ENCODE assay signal across 10 cellular contexts in the genomic region with DNA sequence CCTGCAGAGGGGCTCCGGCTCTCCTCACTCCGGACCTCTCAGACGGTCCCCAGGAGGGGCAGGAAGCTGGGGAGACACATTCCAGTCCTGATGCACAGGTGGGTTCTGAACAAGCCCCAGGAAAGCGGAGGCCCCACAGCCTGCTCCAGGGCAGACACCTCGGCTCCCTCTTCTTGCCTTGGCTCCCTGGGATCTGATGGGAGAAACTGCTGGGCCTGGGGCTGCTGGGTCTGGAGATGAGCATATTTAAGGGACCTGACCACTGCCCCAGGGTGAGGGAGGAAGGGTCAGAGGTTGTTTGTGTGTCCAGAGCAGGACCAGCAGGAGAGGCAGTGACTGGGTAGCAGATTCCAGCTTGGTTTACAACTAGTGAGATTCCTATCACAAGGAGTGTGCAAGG. TPM values are rescaled to one million over a fixed set of nuclear protein-coding genes. Genes with fewer than 3 reads are reported as not detected.
A peak's percentile ranks its signal among the peaks of the same experiment; 100 is the strongest.
DNase-seq lines count a peak whose midpoint lies in the region; ATAC-seq lines count a peak whose summit lies in the region.
"Had no signal": no experiment of that assay in that cellular context is flagged by ENCODE, and none has a peak within 500 bp of the region (broad histone marks: within the 10 kb centered on the region; RNA-seq: fewer than 3 reads in every experiment).

No MANE protein-coding gene starts in this region.

- peaks cover 29% of the 10 kb centered on the region for H3K4me1 Mint-ChIP-seq in activated CD4-positive, alpha-beta T cell treated with anti-CD3 and anti-CD28 coated beads for 36 hours
- peaks cover 31% of the 10 kb centered on the region for H3K4me1 Mint-ChIP-seq in activated CD8-positive, alpha-beta T cell treated with anti-CD3 and anti-CD28 coated beads, Interleukin-2, amount 10 ng/mL, durations not matched to agents 7 days and 5 days (ENCODE audit: low read depth)
- H3K4me1 Mint-ChIP-seq in stimulated activated naive B cell treated with anti-CD40 and anti-IgM and Interleukin-4, amounts not matched to agents 10 μg/mL and 1 μg/mL and 100 μg/mL, for 72 hours = peaks cover 4 to 12% of the 10 kb centered on the region in 2 donors

- POLR2A ChIA-PET in activated CD4-positive, alpha-beta T cell treated with anti-CD3 and anti-CD28 coated beads for 36 hours (lab: Charles Lee) = no interaction called here
- POLR2A ChIA-PET in activated CD8-positive, alpha-beta T cell treated with anti-CD3 and anti-CD28 coated beads, Interleukin-2, amount 10 ng/mL, durations not matched to agents 7 days and 5 days (lab: Charles Lee) = interaction anchor here (0.7 to 1.2 kb wide), 3 partner anchors 9 to 72 kb away, joined by 3 to 4 read pairs (median 3); a partner anchor contains a TSS

- H3K36me3 ChIP-seq in iPS-18a (ENCODE audit: control insufficient read depth, low read depth, low read length) = no peaks in the 10 kb centered on the region

- ATAC-seq in activated CD4-positive, alpha-beta T cell treated with anti-CD3 and anti-CD28 coated beads for 36 hours = no peak
- ATAC-seq in activated CD8-positive, alpha-beta T cell treated with anti-CD3 and anti-CD28 coated beads, Interleukin-2, amount 10 ng/mL, durations not matched to agents 7 days and 5 days = no peak
- no peak for ATAC-seq in stimulated activated naive B cell treated with anti-CD40 and anti-IgM and Interleukin-4, amounts not matched to agents 10 μg/mL and 1 μg/mL and 100 μg/mL, for 72 hours (replicated peaks)
- no peak for ATAC-seq in left cardiac atrium
- ATAC-seq: Right ventricle myocardium inferior had no signal

- H3K9me3 Mint-ChIP-seq in activated CD4-positive, alpha-beta T cell treated with anti-CD3 and anti-CD28 coated beads for 36 hours (ENCODE audit: low read depth) = no peaks in the 10 kb centered on the region
- no peaks in the 10 kb centered on the region for H3K9me3 Mint-ChIP-seq in activated CD8-positive, alpha-beta T cell treated with anti-CD3 and anti-CD28 coated beads, Interleukin-2, amount 10 ng/mL, durations not matched to agents 7 days and 5 days (ENCODE audit: insufficient read depth)
- H3K9me3 Mint-ChIP-seq in stimulated activated naive B cell treated with anti-CD40 and anti-IgM and Interleukin-4, amounts not matched to agents 10 μg/mL and 1 μg/mL and 100 μg/mL, for 72 hours = no peaks in the 10 kb centered on the region

- peaks cover 6% of the 10 kb centered on the region for H3K27me3 ChIP-seq in iPS-18a (ENCODE audit: control insufficient read depth, insufficient read depth, low read length)

- H3K4me3 Mint-ChIP-seq in activated CD4-positive, alpha-beta T cell treated with anti-CD3 and anti-CD28 coated beads for 36 hours = peak overlapping the region; percentile 70
- H3K4me3 Mint-ChIP-seq in activated CD8-positive, alpha-beta T cell treated with anti-CD3 and anti-CD28 coated beads, Interleukin-2, amount 10 ng/mL, durations not matched to agents 7 days and 5 days = peak overlapping the region; percentile 72
- peak overlapping the region; percentile 53 to 55 for H3K4me3 Mint-ChIP-seq in stimulated activated naive B cell treated with anti-CD40 and anti-IgM and Interleukin-4, amounts not matched to agents 10 μg/mL and 1 μg/mL and 100 μg/mL, for 72 hours

- H3K4me3 ChIP-seq in iPS-18a (ENCODE audit: low read length) = peak overlapping the region; percentile 74

- CTCF ChIA-PET in activated CD4-positive, alpha-beta T cell treated with anti-CD3 and anti-CD28 coated beads for 36 hours (lab: Charles Lee) = interaction anchor here (1.0 to 1.8 kb wide), 3 partner anchors 14 to 70 kb away, joined by 3 to 8 read pairs (median 8); a partner anchor contains a TSS
- CTCF ChIA-PET in activated CD8-positive, alpha-beta T cell treated with anti-CD3 and anti-CD28 coated beads, Interleukin-2, amount 10 ng/mL, durations not matched to agents 7 days and 5 days (lab: Charles Lee) = interaction anchor here (0.7 to 5.7 kb wide), 3 partner anchors 13 to 73 kb away, joined by 4 to 40 read pairs (median 10); a partner anchor contains a TSS

- H3K27ac Mint-ChIP-seq in activated CD4-positive, alpha-beta T cell treated with anti-CD3 and anti-CD28 coated beads for 36 hours = peak overlapping the region; percentile 42
- H3K27ac Mint-ChIP-seq in activated CD8-positive, alpha-beta T cell treated with anti-CD3 and anti-CD28 coated beads, Interleukin-2, amount 10 ng/mL, durations not matched to agents 7 days and 5 days = no peak overlapping the region
- H3K27ac Mint-ChIP-seq in stimulated activated naive B cell treated with anti-CD40 and anti-IgM and Interleukin-4, amounts not matched to agents 10 μg/mL and 1 μg/mL and 100 μg/mL, for 72 hours = no peak overlapping the region

- peaks cover 12% of the 10 kb centered on the region for H3K4me1 ChIP-seq in iPS-18a (ENCODE audit: control insufficient read depth, low read depth, low read length)

- H3K9ac ChIP-seq in iPS-18a (ENCODE audit: low read length) = no peak overlapping the region

- no peaks in the 10 kb centered on the region for H3K9me3 ChIP-seq in iPS-18a (ENCODE audit: control insufficient read depth, low read depth, low read length)

- intact Hi-C loops in activated CD4-positive, alpha-beta T cell treated with anti-CD3 and anti-CD28 coated beads for 36 hours (cut with DNase I, micrococcal nuclease) = loop anchor here (5.0 to 10.0 kb wide), 4 partner anchors 66 to 604 kb away; a partner anchor contains a TSS
- intact Hi-C loops in left cardiac atrium (cut with DNase I) = no loop called here

- no peaks in the 10 kb centered on the region for H3K27me3 Mint-ChIP-seq in activated CD4-positive, alpha-beta T cell treated with anti-CD3 and anti-CD28 coated beads for 36 hours
- no peaks in the 10 kb centered on the region for H3K27me3 Mint-ChIP-seq in activated CD8-positive, alpha-beta T cell treated with anti-CD3 and anti-CD28 coated beads, Interleukin-2, amount 10 ng/mL, durations not matched to agents 7 days and 5 days (ENCODE audit: low read depth)
- H3K27me3 Mint-ChIP-seq in stimulated activated naive B cell treated with anti-CD40 and anti-IgM and Interleukin-4, amounts not matched to agents 10 μg/mL and 1 μg/mL and 100 μg/mL, for 72 hours = peaks cover 0 to 11% of the 10 kb centered on the region in 2 donors

- DNase-seq in activated CD4-positive, alpha-beta T cell treated with anti-CD3 and anti-CD28 coated beads for 36 hours = no peak
- no peak for DNase-seq in activated CD4-positive, alpha-beta T cell treated with anti-CD3 and anti-CD28 coated beads, Interleukin-2, amount 50 U/mL, for 1 hour
- DNase-seq in activated CD8-positive, alpha-beta T cell treated with anti-CD3 and anti-CD28 coated beads, Interleukin-2, amount 10 ng/mL, durations not matched to agents 7 days and 5 days = no peak
- no peak for DNase-seq in stimulated activated naive B cell treated with anti-CD40 and anti-IgM and Interleukin-4, amounts not matched to agents 10 μg/mL and 1 μg/mL and 100 μg/mL, for 72 hours
- no peak for DNase-seq in NCI-H2081 (lab: John Stamatoyannopoulos, UW)
- no peak for DNase-seq in NCI-H1694 (lab: John Stamatoyannopoulos, UW)
- no peak for DNase-seq in left cardiac atrium
- DNase-seq: NCI-H2107 had no signal

- no peaks in the 10 kb centered on the region for H3K36me3 Mint-ChIP-seq in activated CD4-positive, alpha-beta T cell treated with anti-CD3 and anti-CD28 coated beads for 36 hours (ENCODE audit: low read depth)
- H3K36me3 Mint-ChIP-seq in activated CD8-positive, alpha-beta T cell treated with anti-CD3 and anti-CD28 coated beads, Interleukin-2, amount 10 ng/mL, durations not matched to agents 7 days and 5 days (ENCODE audit: low read depth) = no peaks in the 10 kb centered on the region
- H3K36me3 Mint-ChIP-seq in stimulated activated naive B cell treated with anti-CD40 and anti-IgM and Interleukin-4, amounts not matched to agents 10 μg/mL and 1 μg/mL and 100 μg/mL, for 72 hours = no peaks in the 10 kb centered on the region

- H3K27ac ChIP-seq in iPS-18a (ENCODE audit: low read length) = no peak overlapping the region

RNA-seq across cellular contexts. Expression of a gene that starts 1.2 kb away (rescaled TPM):
- total RNA-seq in activated CD4-positive, alpha-beta T cell treated with anti-CD3 and anti-CD28 coated beads for 36 hours = 10 to 100 TPM in 1 of 2 experiments, 1 to 10 TPM in 1; 9.7 to 10.3 TPM
- 1 to 10 TPM; 9.2 TPM for total RNA-seq in activated CD8-positive, alpha-beta T cell treated with anti-CD3 and anti-CD28 coated beads, Interleukin-2, amount 10 ng/mL, durations not matched to agents 7 days and 5 days
- total RNA-seq in left cardiac atrium = 1 to 10 TPM in 1 of 2 donors, under 1 TPM in 1; 0.60 to 1.4 TPM

Comparison
In these comparisons a context has a peak if more than half of its experiments do, and no peak if none do; other contexts are left out.
1. RNA of a gene that starts 1.2 kb away (total RNA-seq): 9.7 to 10.3 TPM in activated CD4-positive, alpha-beta T cell treated with anti-CD3 and anti-CD28 coated beads for 36 hours and 9.2 TPM in activated CD8-positive, alpha-beta T cell treated with anti-CD3 and anti-CD28 coated beads, Interleukin-2, amount 10 ng/mL, durations not matched to agents 7 days and 5 days; 0.60 to 1.4 TPM in left cardiac atrium; every median in the first group is over 4 times any median in the second.
2. intact Hi-C loops: an anchor here in activated CD4-positive, alpha-beta T cell treated with anti-CD3 and anti-CD28 coated beads for 36 hours (5.0 to 10.0 kb wide); none called in left cardiac atrium.
3. Peak in every context shown above with its lines, with median percentiles within 50 percentile points of each other: H3K4me3 Mint-ChIP-seq.